In the genomic region with DNA sequence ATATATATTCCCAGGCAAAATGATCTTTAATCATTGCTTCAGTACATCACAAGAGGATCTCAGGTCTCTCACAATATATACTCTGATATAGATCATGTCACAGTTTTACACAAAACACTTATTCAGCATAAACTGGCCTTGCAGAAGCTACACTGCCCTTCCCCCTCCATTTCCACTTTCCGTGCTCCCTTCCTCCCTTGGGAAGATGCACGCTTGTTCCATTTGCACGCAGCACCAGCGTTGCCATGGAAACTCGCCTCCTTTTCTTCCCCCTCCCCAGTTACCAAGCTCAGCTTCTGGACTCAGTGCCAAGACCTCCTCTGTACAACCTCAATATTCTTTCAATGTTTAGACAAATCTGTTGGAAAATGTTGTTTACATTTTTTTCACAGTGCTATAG, we compare ENCODE assay signal across 9 cellular contexts.
DNase-seq lines count a peak whose midpoint lies in the region; ATAC-seq and TF ChIP-seq lines count a peak whose summit lies in the region.
"Had no signal": no experiment of that assay in that cellular context is flagged by ENCODE, and none has a peak within 500 bp of the region (broad histone marks: within the 10 kb centered on the region; RNA-seq: fewer than 3 reads in every experiment).

No MANE protein-coding gene starts in this region.

- H3K4me3 Mint-ChIP-seq in chondrocyte (ENCODE audit: unreplicated experiment): peak overlapping the region; percentile 59
- H3K4me3 Mint-ChIP-seq: CD8-positive, alpha-beta memory T cell had no signal

- TF ChIP-seq POLR2A in gastrocnemius medialis (IDR thresholded peaks at IDR 0.05): no peak

- H3K4me1 ChIP-seq in gastrocnemius medialis: peaks cover 0 to 4% of the 10 kb centered on the region in 2 donors

- no peaks in the 10 kb centered on the region for H3K27me3 Mint-ChIP-seq in chondrocyte (ENCODE audit: low read depth)
- H3K27me3 Mint-ChIP-seq: CD8-positive, alpha-beta memory T cell had no signal

- no peak overlapping the region for H3K27ac ChIP-seq in gastrocnemius medialis

- no peaks in the 10 kb centered on the region for H3K9me3 ChIP-seq in gastrocnemius medialis

- in situ Hi-C loops in gastrocnemius medialis (cut with MboI; ENCODE audit: low sequenced_read_pairs in 4 of 4): no loop called here

- no peaks in the 10 kb centered on the region for H3K27me3 ChIP-seq in gastrocnemius medialis

- H3K9me3 Mint-ChIP-seq in chondrocyte (ENCODE audit: low read depth): peaks cover 2% of the 10 kb centered on the region

- no peak for ATAC-seq in gastrocnemius medialis
- no peak for ATAC-seq in HG03457 (IDR thresholded peaks at IDR 0.05; ENCODE audit: unreplicated experiment)
- no peak for ATAC-seq in HG03108 (IDR thresholded peaks at IDR 0.05; ENCODE audit: unreplicated experiment)

- H3K36me3 ChIP-seq in gastrocnemius medialis: no peaks in the 10 kb centered on the region

- intact Hi-C loops in gastrocnemius medialis (cut with DNase I; ENCODE audit: low total_unique reads): no loop called here

- peaks cover 32% of the 10 kb centered on the region for H3K4me1 Mint-ChIP-seq in chondrocyte (ENCODE audit: low read depth)
- H3K4me1 Mint-ChIP-seq: CD8-positive, alpha-beta memory T cell had no signal

- H3K4me3 ChIP-seq in gastrocnemius medialis: no peak overlapping the region

- peak overlapping the region; percentile 86 for H3K27ac Mint-ChIP-seq in chondrocyte (ENCODE audit: unreplicated experiment)
- H3K27ac Mint-ChIP-seq: CD8-positive, alpha-beta memory T cell had no signal

- H3K36me3 Mint-ChIP-seq in chondrocyte (ENCODE audit: low read depth): peaks cover 1% of the 10 kb centered on the region
- H3K36me3 Mint-ChIP-seq: CD8-positive, alpha-beta memory T cell had no signal

- TF ChIP-seq CTCF in chondrocyte (IDR thresholded peaks at IDR 0.05) (no peak), gastrocnemius medialis (IDR thresholded peaks at IDR 0.05 in 4 of 5, conservative IDR thresholded peaks at IDR 0.05 in 1 of 5) (no peak)

- peak; percentile 86 for DNase-seq in DMS 273 (lab: John Stamatoyannopoulos, UW; ENCODE audit: unreplicated experiment)
- peak; percentile 88 for DNase-seq in NCI-H2171 (lab: John Stamatoyannopoulos, UW)
- no peak for DNase-seq in chondrocyte (ENCODE audit: low spot score)
- DNase-seq in mucosa of gallbladder (ENCODE audit: low spot score): peak; percentile 11
- no peak for DNase-seq in gastrocnemius medialis
- DNase-seq in HK-2 (ENCODE audit: unreplicated experiment): no peak
- DNase-seq: CD8-positive, alpha-beta memory T cell had no signal

Comparison
In these comparisons a context has a peak if more than half of its experiments do, and no peak if none do; other contexts are left out.
1. DNase-seq: peak in DMS 273 (single experiment), NCI-H2171 (single experiment) and mucosa of gallbladder (single experiment); none in chondrocyte (single experiment), gastrocnemius medialis (0 of 2) and HK-2 (single experiment).